ENCODE assay signal across 17 cellular contexts in the genomic region with DNA sequence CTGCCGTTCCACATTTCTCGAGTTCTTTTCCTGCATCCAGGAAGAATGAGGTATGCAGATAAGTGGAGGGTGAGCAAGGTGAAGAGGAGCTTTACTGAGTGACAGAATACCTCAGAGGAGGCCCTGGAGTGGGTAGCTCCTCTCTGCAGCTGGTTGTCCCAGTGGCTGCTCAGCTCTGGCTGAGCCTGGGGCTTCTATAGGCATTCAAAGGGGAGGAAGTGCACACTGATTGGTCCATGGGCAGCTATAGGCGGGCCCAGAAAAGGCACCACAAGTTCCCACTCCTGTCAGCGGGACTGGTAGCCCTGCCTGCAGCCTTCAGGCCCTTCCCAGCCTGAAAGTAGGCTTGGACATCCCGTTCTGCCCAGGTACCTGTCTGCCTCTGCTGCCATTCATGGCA.
"Had no signal": no experiment of that assay in that cellular context is flagged by ENCODE, and none has a peak within 500 bp of the region (broad histone marks: within the 10 kb centered on the region; RNA-seq: fewer than 3 reads in every experiment).

No MANE protein-coding gene starts in this region.

- ATAC-seq: left ventricle myocardium superior, pancreas, psoas muscle had no signal

- H3K4me1 ChIP-seq: esophagus muscularis mucosa, pancreas, psoas muscle, right atrium auricular region, testis had no signal

- FAIRE-seq: frontal cortex, pancreas had no signal

- DNase-seq: activated CD4-positive, alpha-beta memory T cell treated with anti-CD3 and anti-CD28 coated beads, Interleukin-2, amount 10 ng/mL, durations not matched to agents 7 days and 5 days; activated CD4-positive, alpha-beta T cell treated with anti-CD3 and anti-CD28 coated beads, Interleukin-2, amount 10 ng/mL, durations not matched to agents 24 days and 14 days; activated gamma-delta T cell; activated naive CD4-positive, alpha-beta T cell treated with anti-CD3 and anti-CD28 coated beads, Interleukin-2, amount 50 U/mL, for 16 hours; activated naive CD8-positive, alpha-beta T cell treated with anti-CD3 and anti-CD28 coated beads, Interleukin-2, amount 50 U/mL, for 24 hours; cerebellar nuclear complex; hippocampal formation; left ventricle myocardium superior; mammary epithelial cell; midbrain; psoas muscle; testis had no signal

- H3K4me3 ChIP-seq: coronary artery, esophagus muscularis mucosa, pancreas, psoas muscle, right atrium auricular region, testis had no signal

- H3K27ac ChIP-seq: coronary artery, esophagus muscularis mucosa, pancreas, psoas muscle, right atrium auricular region, testis had no signal

- H3K9me3 ChIP-seq: esophagus muscularis mucosa, pancreas, psoas muscle, right atrium auricular region, testis had no signal

- H3K36me3 ChIP-seq: esophagus muscularis mucosa, pancreas, right atrium auricular region had no signal
